In genomic region chr14:64507376-64508156, GRCh38 we compare ENCODE assay signal across 10 cellular contexts. TPM values are rescaled to one million over a fixed set of nuclear protein-coding genes. Genes with fewer than 3 reads are reported as not detected.
DNase-seq lines count a peak whose midpoint lies in the region; ATAC-seq, FAIRE-seq and TF ChIP-seq lines count a peak whose summit lies in the region.
"Had no signal": no experiment of that assay in that cellular context is flagged by ENCODE, and none has a peak within 500 bp of the region (broad histone marks: within the 10 kb centered on the region; RNA-seq: fewer than 3 reads in every experiment).

No MANE protein-coding gene starts in this region.

- CTCF ChIA-PET in endothelial cell of umbilical vein (lab: Charles Lee) = no interaction called here

- dilution Hi-C loops in endothelial cell of umbilical vein (cut with MboI; ENCODE audit: extremely low pct_ligation_motif_present, low sequenced_read_pairs) = no loop called here

- no peaks in the 10 kb centered on the region for H3K9me1 ChIP-seq in endothelial cell of umbilical vein (replicated peaks; ENCODE audit: control insufficient read depth, extremely low read depth, insufficient read depth, low read length)

- DNase-seq in GM23338 (ENCODE audit: low spot score) (no peak), SK-N-MC (ENCODE audit: low read depth, low spot score) (no peak), endothelial cell of umbilical vein (ENCODE audit: low read depth, low spot score) (no peak)
- DNase-seq in stimulated activated CD4-positive, alpha-beta T cell treated with anti-CD3 and anti-CD28 coated beads, Interleukin-1b, Interleukin-23, amount 100 ng/mL, for 24 hours (ENCODE audit: low read depth in 4 of 4, low spot score in 1 of 4) = peak in 3 of 4 experiments; percentile 8 to 34 (median 32)
- DNase-seq: SHP77 treated with DMSO at 0.1 percent for 48 hours had no signal

- H3K9me3 Mint-ChIP-seq in GM23338 = no peaks in the 10 kb centered on the region

- no peaks in the 10 kb centered on the region for H3K9me2 ChIP-seq in GM23338 (ENCODE audit: insufficient read depth)

- H3K4me2 ChIP-seq in GM23338 (peak overlapping the region; percentile 86), endothelial cell of umbilical vein (ENCODE audit: insufficient read depth, low read length) (peak overlapping the region; percentile 78)

- no TSS peak for BruUV-seq in endothelial cell of umbilical vein (replicated peaks; lab: Mats Ljungman, UMichigan)

- no peak for TF ChIP-seq POLR2A in endothelial cell of umbilical vein (IDR thresholded peaks at IDR 0.05; ENCODE audit: low read depth, low read length)
- TF ChIP-seq POLR2A in GM18505 (IDR thresholded peaks at IDR 0.05; ENCODE audit: borderline replicate concordance, extremely low read depth, insufficient read depth, insufficient read length) = no peak

- no peak overlapping the region for H2AFZ ChIP-seq in GM23338
- H2AFZ ChIP-seq in endothelial cell of umbilical vein (ENCODE audit: low read depth, low read length) = no peak overlapping the region

- TF ChIP-seq CTCF in GM23338 (conservative IDR thresholded peaks at IDR 0.05; ENCODE audit: low read depth in 2 of 2) = no peak
- no peak for TF ChIP-seq CTCF in endothelial cell of umbilical vein (IDR thresholded peaks at IDR 0.05; ENCODE audit: extremely low read depth in 1 of 2, insufficient read depth in 1 of 2, low read depth in 1 of 2, low read length in 2 of 2)

- H3K4me3 ChIP-seq in GM23338 = 0 out of 2 replicates have a peak overlapping the region, but pooled peaks have one; percentile 21
- H3K4me3 ChIP-seq in SK-N-MC = no peak overlapping the region
- no peak overlapping the region for H3K4me3 ChIP-seq in endothelial cell of umbilical vein (replicated peaks in 1 of 3; ENCODE audit: insufficient read depth in 1 of 3, low read depth in 1 of 3, low read length in 3 of 3)
- H3K4me3 ChIP-seq: HAP-1 had no signal

- H4K20me1 ChIP-seq in GM23338 (replicated peaks; ENCODE audit: insufficient read depth) (peaks cover 10% of the 10 kb centered on the region; the same call in 1 of the 2 replicates), endothelial cell of umbilical vein (replicated peaks; ENCODE audit: control insufficient read depth, extremely low read depth, insufficient read depth, low read length) (peaks cover 23% of the 10 kb centered on the region)

- H3K36me3 ChIP-seq in GM23338 (ENCODE audit: insufficient read depth) (no peaks in the 10 kb centered on the region), SK-N-MC (ENCODE audit: insufficient read depth, low read length) (no peaks in the 10 kb centered on the region), endothelial cell of umbilical vein (ENCODE audit: control insufficient read depth in 2 of 2, extremely low read depth in 1 of 2, insufficient read depth in 2 of 2, low read length in 2 of 2) (no peaks in the 10 kb centered on the region)
- H3K36me3 ChIP-seq: gastroesophageal sphincter, HAP-1 had no signal

- ATAC-seq in GM23338 = no peak
- ATAC-seq in GM18505 (IDR thresholded peaks at IDR 0.05; ENCODE audit: unreplicated experiment) = no peak
- no peak for ATAC-seq in GM21529 (IDR thresholded peaks at IDR 0.05; ENCODE audit: unreplicated experiment)
- no peak for ATAC-seq in HG03097 (IDR thresholded peaks at IDR 0.05; ENCODE audit: low FRiP score, unreplicated experiment)
- ATAC-seq: gastroesophageal sphincter had no signal

- no peak overlapping the region for H3K27ac Mint-ChIP-seq in GM23338

- H3K4me1 ChIP-seq in GM23338 (ENCODE audit: insufficient read depth) (peaks cover 52% of the 10 kb centered on the region), endothelial cell of umbilical vein (ENCODE audit: control insufficient read depth, extremely low read depth, insufficient read depth, low read length) (peaks cover 29% of the 10 kb centered on the region)

- H3K27me3 Mint-ChIP-seq in GM23338 (ENCODE audit: insufficient read depth, low read depth, poor library complexity) = peaks cover 12% of the 10 kb centered on the region

- H3K36me3 Mint-ChIP-seq in GM23338 (ENCODE audit: low read depth) = peaks cover 3% of the 10 kb centered on the region; the same call in 1 of the 3 replicates

- H3K27ac ChIP-seq in GM23338 (ENCODE audit: low read depth) (no peak overlapping the region), SK-N-MC (no peak overlapping the region), endothelial cell of umbilical vein (ENCODE audit: insufficient read depth, low read depth, low read length) (no peak overlapping the region)

- POLR2A ChIA-PET in endothelial cell of umbilical vein (lab: Charles Lee) = no interaction called here

- peaks cover 12% of the 10 kb centered on the region; the same call in 1 of the 2 replicates for H3F3A ChIP-seq in GM23338 (replicated peaks; ENCODE audit: low read depth)

- H3K79me2 ChIP-seq in GM23338 (replicated peaks; ENCODE audit: insufficient read depth) (peaks cover 79% of the 10 kb centered on the region), endothelial cell of umbilical vein (ENCODE audit: control insufficient read depth, insufficient read depth, low read length) (peaks cover 70% of the 10 kb centered on the region)

- H3K9ac ChIP-seq in SK-N-MC (ENCODE audit: insufficient read length) (peak overlapping the region; percentile 38), endothelial cell of umbilical vein (replicated peaks; ENCODE audit: extremely low read depth, insufficient read depth, low read length) (no peak overlapping the region)

- peak overlapping the region; percentile 46 for H3K4me3 Mint-ChIP-seq in GM23338

- H3K9me3 ChIP-seq in SK-N-MC (ENCODE audit: low read depth, low read length) = no peaks in the 10 kb centered on the region
- H3K9me3 ChIP-seq in endothelial cell of umbilical vein (replicated peaks; ENCODE audit: control insufficient read depth, insufficient read depth, low read length) = no peaks in the 10 kb centered on the region
- H3K9me3 ChIP-seq: gastroesophageal sphincter, HAP-1 had no signal

- intact Hi-C loops in endothelial cell of umbilical vein (cut with micrococcal nuclease) = loop anchor here (10.0 kb wide), 1 partner anchor 863 kb away; the partner anchor contains the start of gene WDR89

- H3K27me3 ChIP-seq in GM23338 (ENCODE audit: insufficient read depth) (no peaks in the 10 kb centered on the region), endothelial cell of umbilical vein (ENCODE audit: control insufficient read depth in 2 of 2, insufficient read depth in 2 of 2, low read length in 2 of 2) (no peaks in the 10 kb centered on the region)
- H3K27me3 ChIP-seq: gastroesophageal sphincter had no signal

- FAIRE-seq in endothelial cell of umbilical vein (lab: Jason Lieb, UNC) = no peak

- H3K4me1 Mint-ChIP-seq in GM23338 = peaks cover 57% of the 10 kb centered on the region

RNA-seq across cellular contexts. Expression of gene ZBTB1, which starts 3.0 kb away (rescaled TPM):
- 32.5 and 33.0 TPM in 2 replicates for total RNA-seq in GM23338 (2014; rRNA removed; shearing (Covaris generic))
- polyA plus RNA-seq in GM23338 (2016; fragmentation: Nextera tagmentation; extraction: Ambion mirVana) (10.3 and 11.2 TPM in 2 replicates), endothelial cell of umbilical vein (9.7 and 12.4 TPM in 2 replicates)
- 32.2 and 32.5 TPM in 2 replicates for total RNA-seq in endothelial cell of umbilical vein
- 12.4 and 13.8 TPM in 2 replicates for polyA plus RNA-seq in endothelial cell of umbilical vein (2011; cell fraction: cytosol; rRNA removed)
- 25.3 and 31.2 TPM in 2 replicates for polyA plus RNA-seq in endothelial cell of umbilical vein (2011; cell fraction: nucleus; rRNA removed)
- 16.9 and 21.7 TPM in 2 replicates for polyA plus RNA-seq in endothelial cell of umbilical vein (2012)
- polyA minus RNA-seq in endothelial cell of umbilical vein = 30.9 and 37.8 TPM in 2 replicates
- 18.6 TPM for polyA minus RNA-seq in endothelial cell of umbilical vein (2011; cell fraction: cytosol; rRNA and poly(A)+ RNA removed)
- 35.3 and 47.6 TPM in 2 replicates for polyA minus RNA-seq in endothelial cell of umbilical vein (2011; cell fraction: nucleus; rRNA and poly(A)+ RNA removed)

RNA-seq across cellular contexts. Expression of gene ZBTB25, which starts 3.9 kb away (rescaled TPM):
- 8.0 and 8.9 TPM in 2 replicates for total RNA-seq in GM23338 (2014; rRNA removed; shearing (Covaris generic))
- 4.1 and 5.8 TPM in 2 replicates for polyA plus RNA-seq in GM23338 (2016; fragmentation: Nextera tagmentation; extraction: Ambion mirVana)
- total RNA-seq in endothelial cell of umbilical vein = 6.4 and 7.7 TPM in 2 replicates
- polyA plus RNA-seq in endothelial cell of umbilical vein = 3.2 and 3.7 TPM in 2 replicates
- polyA plus RNA-seq in endothelial cell of umbilical vein (2011; cell fraction: cytosol; rRNA removed) = 3.4 and 3.5 TPM in 2 replicates
- 8.1 and 9.7 TPM in 2 replicates for polyA plus RNA-seq in endothelial cell of umbilical vein (2011; cell fraction: nucleus; rRNA removed)
- polyA plus RNA-seq in endothelial cell of umbilical vein (2012) = 3.2 and 3.3 TPM in 2 replicates
- 8.1 and 9.8 TPM in 2 replicates for polyA minus RNA-seq in endothelial cell of umbilical vein
- polyA minus RNA-seq in endothelial cell of umbilical vein (2011; cell fraction: cytosol; rRNA and poly(A)+ RNA removed) = 16.3 TPM
- 6.6 and 8.7 TPM in 2 replicates for polyA minus RNA-seq in endothelial cell of umbilical vein (2011; cell fraction: nucleus; rRNA and poly(A)+ RNA removed)

RNA-seq across cellular contexts. Expression of gene HSPA2, which starts 33.0 kb away (rescaled TPM):
- 114 and 130 TPM in 2 replicates for total RNA-seq in GM23338 (2014; rRNA removed; shearing (Covaris generic))
- polyA plus RNA-seq in GM23338 (2016; fragmentation: Nextera tagmentation; extraction: Ambion mirVana) (86.1 and 88.5 TPM in 2 replicates), endothelial cell of umbilical vein (5.3 and 5.6 TPM in 2 replicates)
- 8.2 and 11.4 TPM in 2 replicates for total RNA-seq in endothelial cell of umbilical vein
- 3.0 and 4.2 TPM in 2 replicates for polyA plus RNA-seq in endothelial cell of umbilical vein (2011; cell fraction: cytosol; rRNA removed)
- 3.0 and 3.6 TPM in 2 replicates for polyA plus RNA-seq in endothelial cell of umbilical vein (2011; cell fraction: nucleus; rRNA removed)
- polyA plus RNA-seq in endothelial cell of umbilical vein (2012) = 2.8 and 3.0 TPM in 2 replicates
- 6.2 and 7.2 TPM in 2 replicates for polyA minus RNA-seq in endothelial cell of umbilical vein
- polyA minus RNA-seq in endothelial cell of umbilical vein (2011; cell fraction: cytosol; rRNA and poly(A)+ RNA removed) = 3.6 TPM
- polyA minus RNA-seq in endothelial cell of umbilical vein (2011; cell fraction: nucleus; rRNA and poly(A)+ RNA removed) = 2.5 and 6.3 TPM in 2 replicates

RNA-seq across cellular contexts. Expression of gene PPP1R36, which starts 42.2 kb away (rescaled TPM):
- 0.42 TPM in 1 of 2 replicates, not detected in the other for total RNA-seq in GM23338 (2014; rRNA removed; shearing (Covaris generic))
- 0.45 and 1.4 TPM in 2 replicates for polyA plus RNA-seq in GM23338 (2016; fragmentation: Nextera tagmentation; extraction: Ambion mirVana)
- total RNA-seq in endothelial cell of umbilical vein = 0.51 and 0.60 TPM in 2 replicates
- polyA plus RNA-seq in endothelial cell of umbilical vein = 0.28 TPM in 1 of 2 replicates, not detected in the other
- 0.34 and 0.41 TPM in 2 replicates for polyA plus RNA-seq in endothelial cell of umbilical vein (2011; cell fraction: cytosol; rRNA removed)
- polyA plus RNA-seq in endothelial cell of umbilical vein (2011; cell fraction: nucleus; rRNA removed) = 0.28 and 0.61 TPM in 2 replicates
- polyA plus RNA-seq in endothelial cell of umbilical vein (2012) = 0.20 and 0.36 TPM in 2 replicates
- 1.4 TPM in 1 of 2 replicates, not detected in the other for polyA minus RNA-seq in endothelial cell of umbilical vein
- not detected for polyA minus RNA-seq in endothelial cell of umbilical vein (2011; cell fraction: cytosol; rRNA and poly(A)+ RNA removed)
- not detected in 2 replicates for polyA minus RNA-seq in endothelial cell of umbilical vein (2011; cell fraction: nucleus; rRNA and poly(A)+ RNA removed)

RNA-seq across cellular contexts. Expression of gene AKAP5, which starts 42.3 kb away (rescaled TPM):
- 3.2 and 3.4 TPM in 2 replicates for total RNA-seq in GM23338 (2014; rRNA removed; shearing (Covaris generic))
- polyA plus RNA-seq in GM23338 (2016; fragmentation: Nextera tagmentation; extraction: Ambion mirVana) = 1.0 and 1.2 TPM in 2 replicates
- 0.75 and 1.1 TPM in 2 replicates for total RNA-seq in endothelial cell of umbilical vein
- polyA plus RNA-seq in endothelial cell of umbilical vein = 0.06 and 0.10 TPM in 2 replicates
- polyA plus RNA-seq in endothelial cell of umbilical vein (2011; cell fraction: cytosol; rRNA removed) = 0.19 and 0.20 TPM in 2 replicates
- 0.18 and 0.34 TPM in 2 replicates for polyA plus RNA-seq in endothelial cell of umbilical vein (2011; cell fraction: nucleus; rRNA removed)
- 0.11 and 0.31 TPM in 2 replicates for polyA plus RNA-seq in endothelial cell of umbilical vein (2012)
- 0.15 and 0.19 TPM in 2 replicates for polyA minus RNA-seq in endothelial cell of umbilical vein
- polyA minus RNA-seq in endothelial cell of umbilical vein (2011; cell fraction: cytosol; rRNA and poly(A)+ RNA removed) = not detected
- polyA minus RNA-seq in endothelial cell of umbilical vein (2011; cell fraction: nucleus; rRNA and poly(A)+ RNA removed) = 0.34 and 0.53 TPM in 2 replicates

Comparison
In these comparisons a context has a peak if more than half of its experiments do, and no peak if none do; other contexts are left out.
1. DNase-seq: peak in stimulated activated CD4-positive, alpha-beta T cell treated with anti-CD3 and anti-CD28 coated beads, Interleukin-1b, Interleukin-23, amount 100 ng/mL, for 24 hours (3 of 4); none in GM23338 (single experiment), SK-N-MC (single experiment) and endothelial cell of umbilical vein (single experiment).